8 cellular contexts compared by ENCODE assay signal in the genomic region with DNA sequence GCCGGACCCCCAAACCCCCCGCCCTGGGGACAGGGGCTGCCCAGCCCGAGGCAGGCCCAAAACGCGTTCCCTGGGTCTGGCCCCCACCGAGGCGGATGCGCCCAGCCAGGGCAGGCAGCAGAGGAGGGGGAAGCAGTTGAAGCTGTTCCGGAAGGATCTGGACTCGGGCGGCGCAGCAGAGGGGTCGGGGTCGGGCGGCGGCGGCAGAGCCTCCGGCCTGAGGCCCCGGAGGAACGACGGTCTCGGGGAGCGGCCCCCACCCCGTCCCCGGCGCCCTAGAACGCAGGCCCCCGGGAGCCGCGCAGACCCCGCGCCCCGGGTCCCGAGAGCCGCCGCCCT. TPM values are rescaled to one million over a fixed set of nuclear protein-coding genes. Genes with fewer than 3 reads are reported as not detected.
DNase-seq lines count a peak whose midpoint lies in the region; ATAC-seq and TF ChIP-seq lines count a peak whose summit lies in the region.

No MANE protein-coding gene starts in this region.

- no peak for TF ChIP-seq CTCF in GM12865 (IDR thresholded peaks at IDR 0.05; ENCODE audit: insufficient read depth, low read depth, low read length, missing control alignments)
- TF ChIP-seq CTCF in NB4 (IDR thresholded peaks at IDR 0.05; ENCODE audit: low read depth, low read length): no peak
- TF ChIP-seq CTCF in prostate gland (IDR thresholded peaks at IDR 0.05): no peak

- WGBS in prostate gland: 2% methylated on average over 28 of the region's 36 CpGs

- no peaks in the 10 kb centered on the region for H3K27me3 ChIP-seq in effector memory CD4-positive, alpha-beta T cell (replicated peaks; ENCODE audit: control insufficient read depth, insufficient read depth, low read length, poor library complexity, severe bottlenecking)
- H3K27me3 ChIP-seq in prostate gland (replicated peaks; ENCODE audit: insufficient read depth): no peaks in the 10 kb centered on the region

- peaks cover 11% of the 10 kb centered on the region for H3K4me1 ChIP-seq in effector memory CD4-positive, alpha-beta T cell (ENCODE audit: control insufficient read depth, insufficient read depth, low read length, poor library complexity, severe bottlenecking)
- peaks cover 6% of the 10 kb centered on the region for H3K4me1 ChIP-seq in prostate gland (replicated peaks)

- H3K4me3 ChIP-seq in GM12865 (ENCODE audit: low read depth, low read length) (peak overlapping the region; percentile 39; the same call in 1 of the 2 replicates), NB4 (ENCODE audit: low read depth, low read length) (peak overlapping the region; percentile 32), prostate gland (peak overlapping the region; percentile 32 to 40)
- peak overlapping the region; percentile 63 for H3K4me3 ChIP-seq in effector memory CD4-positive, alpha-beta T cell (ENCODE audit: insufficient read depth, low read depth, low read length, poor library complexity, severe bottlenecking)

- intact Hi-C loops in prostate gland (cut with DNase I): loop anchor here (10.0 kb wide), 2 partner anchors 145 to 445 kb away; no protein-coding TSS in a partner anchor

- ATAC-seq in HG03439 (IDR thresholded peaks at IDR 0.05; ENCODE audit: unreplicated experiment): no peak
- ATAC-seq in HG03045 (IDR thresholded peaks at IDR 0.05; ENCODE audit: unreplicated experiment): no peak
- ATAC-seq in GM19023 (IDR thresholded peaks at IDR 0.05; ENCODE audit: unreplicated experiment): no peak

- no peak overlapping the region for H3K27ac ChIP-seq in effector memory CD4-positive, alpha-beta T cell (ENCODE audit: insufficient read depth, low read length, poor library complexity, severe bottlenecking)
- peak overlapping the region; percentile 52 to 58 for H3K27ac ChIP-seq in prostate gland

- H3K9me3 ChIP-seq in effector memory CD4-positive, alpha-beta T cell (ENCODE audit: control insufficient read depth, low read length): no peaks in the 10 kb centered on the region
- no peaks in the 10 kb centered on the region for H3K9me3 ChIP-seq in prostate gland

- TF ChIP-seq POLR2A in NB4 (IDR thresholded peaks at IDR 0.05; ENCODE audit: extremely low read depth, insufficient read length): no peak
- no peak for TF ChIP-seq POLR2A in prostate gland (IDR thresholded peaks at IDR 0.05)

- no peaks in the 10 kb centered on the region for H3K36me3 ChIP-seq in effector memory CD4-positive, alpha-beta T cell (ENCODE audit: control insufficient read depth, insufficient read depth, low read length)
- H3K36me3 ChIP-seq in prostate gland: no peaks in the 10 kb centered on the region

- no peak for DNase-seq in GM12865 (ENCODE audit: low read depth)
- peak; percentile 51 for DNase-seq in NB4 (ENCODE audit: low read depth)
- DNase-seq in effector memory CD4-positive, alpha-beta T cell: no peak
- DNase-seq in prostate gland (ENCODE audit: low spot score): no peak
- DNase-seq in AG20443 (ENCODE audit: low spot score): no peak

RNA-seq across cellular contexts. Expression of gene ZFPM1, which starts 22.9 kb away (rescaled TPM):
- 10 to 100 TPM in 1 of 2 donors, 1 to 10 TPM in 1; 4.1 to 21.5 TPM for total RNA-seq in prostate gland

RNA-seq across cellular contexts. Expression of gene ZNF469, which starts 47.4 kb away (rescaled TPM):
- total RNA-seq in prostate gland: 1 to 10 TPM; 3.6 to 4.4 TPM
